In genomic region chr13:33307820-33308219, GRCh38 we compare ENCODE assay signal across 18 cellular contexts. TPM values are rescaled to one million over a fixed set of nuclear protein-coding genes. Genes with fewer than 3 reads are reported as not detected.
"Had no signal": no experiment of that assay in that cellular context is flagged by ENCODE, and none has a peak within 500 bp of the region (broad histone marks: within the 10 kb centered on the region; RNA-seq: fewer than 3 reads in every experiment).

No MANE protein-coding gene starts in this region.

- FAIRE-seq: pancreas had no signal

- H3K4me1 ChIP-seq: breast epithelium had no signal

- H3K27me3 Mint-ChIP-seq: dendritic cell treated with granulocyte-macrophage colony-stimulating factor and Interleukin-4, amounts not matched to agents 40 ng/mL and 50 ng/mL, for 4 days had no signal

- H3K27me3 ChIP-seq: breast epithelium, pancreas, tibial artery, vagina had no signal

- H3K27ac Mint-ChIP-seq: activated naive CD8-positive, alpha-beta T cell; dendritic cell treated with granulocyte-macrophage colony-stimulating factor and Interleukin-4, amounts not matched to agents 40 ng/mL and 50 ng/mL, for 4 days; endodermal cell; naive thymus-derived CD4-positive, alpha-beta T cell had no signal

- H3K36me3 Mint-ChIP-seq: activated naive CD8-positive, alpha-beta T cell; naive thymus-derived CD4-positive, alpha-beta T cell had no signal

- H3K9me3 ChIP-seq: breast epithelium, pancreas, tibial artery, vagina had no signal

- H3K4me3 Mint-ChIP-seq: activated naive CD8-positive, alpha-beta T cell; dendritic cell treated with granulocyte-macrophage colony-stimulating factor and Interleukin-4, amounts not matched to agents 40 ng/mL and 50 ng/mL, for 4 days; endodermal cell; naive thymus-derived CD4-positive, alpha-beta T cell had no signal

- H3K27ac ChIP-seq: breast epithelium, pancreas, tibial artery, vagina had no signal

- H3K4me3 ChIP-seq: breast epithelium, lung, pancreas, tibial artery, vagina had no signal

- H3K4me1 Mint-ChIP-seq: endodermal cell; naive thymus-derived CD4-positive, alpha-beta T cell had no signal

- DNase-seq: activated CD4-positive, alpha-beta T cell treated with anti-CD3 and anti-CD28 coated beads, Interleukin-2, amount 50 U/mL, for 1 hour; activated CD8-positive, alpha-beta memory T cell treated with anti-CD3 and anti-CD28 coated beads for 24 hours; activated gamma-delta T cell treated with Interleukin-2 at 50 U/mL for 16 hours; amygdala; cerebellar nuclear complex; endodermal cell; islet precursor cell; naive thymus-derived CD4-positive, alpha-beta T cell; pancreas; stimulated activated CD4-positive, alpha-beta T cell treated with anti-CD3 and anti-CD28 coated beads, Interleukin-12 subunit alpha, Interleukin-12 subunit beta, amount 100 ng/mL, for 4 hours; stimulated activated CD4-positive, alpha-beta T cell treated with anti-CD3 and anti-CD28 coated beads, Interleukin-2, amount 100 ng/mL, for 24 hours; T-helper 9 cell; tibial artery had no signal

- H3K36me3 ChIP-seq: breast epithelium, pancreas, tibial artery, vagina had no signal

RNA-seq across cellular contexts. Expression of gene STARD13, which starts 22.3 kb away (rescaled TPM):
- polyA plus RNA-seq: naive thymus-derived CD4-positive, alpha-beta T cell had no signal
